In genomic region chr6:12222405-12223366, GRCh38 we compare ENCODE assay signal across 16 cellular contexts.
DNase-seq lines count a peak whose midpoint lies in the region; ATAC-seq, FAIRE-seq and TF ChIP-seq lines count a peak whose summit lies in the region.
"Had no signal": no experiment of that assay in that cellular context is flagged by ENCODE, and none has a peak within 500 bp of the region (broad histone marks: within the 10 kb centered on the region; RNA-seq: fewer than 3 reads in every experiment).

No MANE protein-coding gene starts in this region.

- TF ChIP-seq CTCF in RWPE2 (IDR thresholded peaks at IDR 0.05; ENCODE audit: poor library complexity, severe bottlenecking), result no peak
- TF ChIP-seq CTCF in bronchial epithelial cell (IDR thresholded peaks at IDR 0.05; ENCODE audit: insufficient read depth, low read length, severe bottlenecking), result no peak
- TF ChIP-seq CTCF in prostate gland (IDR thresholded peaks at IDR 0.05), result no peak

- H3K27me3 ChIP-seq in RWPE2 (ENCODE audit: insufficient read depth, poor library complexity, severe bottlenecking), result no peaks in the 10 kb centered on the region
- no peaks in the 10 kb centered on the region for H3K27me3 ChIP-seq in bronchial epithelial cell (ENCODE audit: control insufficient read depth, insufficient read depth, low read length)
- no peaks in the 10 kb centered on the region for H3K27me3 ChIP-seq in prostate gland (replicated peaks; ENCODE audit: insufficient read depth)

- no peaks in the 10 kb centered on the region for H3K4me1 ChIP-seq in RWPE2 (ENCODE audit: insufficient read depth, poor library complexity, severe bottlenecking)
- H3K4me1 ChIP-seq in prostate gland (replicated peaks), result no peaks in the 10 kb centered on the region

- FAIRE-seq in bronchial epithelial cell (lab: Jason Lieb, UNC), result peak; percentile 66

- H3K4me3 ChIP-seq in RWPE2 (ENCODE audit: severe bottlenecking) (no peak overlapping the region), bronchial epithelial cell (ENCODE audit: low read depth, low read length) (no peak overlapping the region), prostate gland (no peak overlapping the region)

- H3K27ac ChIP-seq in RWPE2 (ENCODE audit: poor library complexity, severe bottlenecking), result no peak overlapping the region
- no peak overlapping the region for H3K27ac ChIP-seq in prostate gland

- no peaks in the 10 kb centered on the region for H3K36me3 ChIP-seq in RWPE2 (ENCODE audit: low read depth)
- no peaks in the 10 kb centered on the region for H3K36me3 ChIP-seq in bronchial epithelial cell (ENCODE audit: control insufficient read depth, insufficient read depth, low read length)
- no peaks in the 10 kb centered on the region for H3K36me3 ChIP-seq in prostate gland

- TF ChIP-seq POLR2A in prostate gland (IDR thresholded peaks at IDR 0.05), result no peak

- no peaks in the 10 kb centered on the region for H3K9me3 ChIP-seq in RWPE2 (ENCODE audit: severe bottlenecking)
- H3K9me3 ChIP-seq in prostate gland, result no peaks in the 10 kb centered on the region

- DNase-seq in RWPE2 (ENCODE audit: low spot score) (no peak), bronchial epithelial cell (ENCODE audit: low read depth) (peak; percentile 77), islet precursor cell (peak; percentile 61), prostate gland (ENCODE audit: low spot score) (peak; percentile 52), NCI-H1417 (lab: John Stamatoyannopoulos, UW) (no peak)
- DNase-seq: DMS 273 treated with DMSO at 0.1 percent for 48 hours; H7; Karpas-422; MM.1S; NCI-H1092 treated with DMSO at 0.1 percent for 48 hours; NCI-H187; NCI-H345; NK-92 treated with Interleukin-12 subunit alpha and Interleukin-12 subunit beta, amount 100 ng/mL, for 24 hours; RPMI8226 had no signal

- ATAC-seq in RWPE2 (ENCODE audit: low read depth), result peak; percentile 14; the same call in 1 of the 3 replicates
- no peak for ATAC-seq in GM21786 (IDR thresholded peaks at IDR 0.05; ENCODE audit: unreplicated experiment)
- no peak for ATAC-seq in GM21447 (IDR thresholded peaks at IDR 0.05; ENCODE audit: unreplicated experiment)

- 40% methylated on average over 19 of the region's 19 CpGs for WGBS in prostate gland

- intact Hi-C loops in prostate gland (cut with DNase I), result no loop called here

Comparison
In these comparisons a context has a peak if more than half of its experiments do, and no peak if none do; other contexts are left out.
1. DNase-seq: peak in bronchial epithelial cell (single experiment), islet precursor cell (single experiment) and prostate gland (single experiment); none in RWPE2 (single experiment) and NCI-H1417 (0 of 3).